15 cellular contexts compared by ENCODE assay signal in genomic region chr7:101899616-101900015, GRCh38.
DNase-seq lines count a peak whose midpoint lies in the region; ATAC-seq, FAIRE-seq and TF ChIP-seq lines count a peak whose summit lies in the region.
"Had no signal": no experiment of that assay in that cellular context is flagged by ENCODE, and none has a peak within 500 bp of the region (broad histone marks: within the 10 kb centered on the region; RNA-seq: fewer than 3 reads in every experiment).

No MANE protein-coding gene starts in this region.

- H3K4me3 ChIP-seq in heart left ventricle (peak overlapping the region in 8 of 12 donors; percentile 2 to 38 (median 30)), dorsolateral prefrontal cortex (peak overlapping the region; percentile 11 to 77 (median 55)), vagina (no peak overlapping the region), HepG2 (replicated peaks in 1 of 3; ENCODE audit: insufficient read depth in 1 of 3, low read depth in 2 of 3, low read length in 3 of 3) (no peak overlapping the region)
- H3K4me3 ChIP-seq: neural progenitor cell, PC-9 had no signal

- no peak for TF ChIP-seq RAD21 in HepG2 (CRISPR knock-in tag; IDR thresholded peaks at IDR 0.05)

- no peaks in the 10 kb centered on the region for H4K20me1 ChIP-seq in HepG2 (ENCODE audit: insufficient read depth, low read length)

- TF ChIP-seq POLR2A in heart left ventricle (IDR thresholded peaks at IDR 0.05) = no peak
- TF ChIP-seq POLR2A in vagina (IDR thresholded peaks at IDR 0.05) = no peak
- TF ChIP-seq POLR2A in HepG2 (IDR thresholded peaks at IDR 0.05; ENCODE audit: insufficient read depth in 1 of 2, low read depth in 2 of 2, low read length in 2 of 2) = no peak

- H3K4me1 ChIP-seq in heart left ventricle = peaks cover 0 to 70% (median 37%) of the 10 kb centered on the region in 12 donors
- peaks cover 40% of the 10 kb centered on the region for H3K4me1 ChIP-seq in vagina
- H3K4me1 ChIP-seq in HepG2 (ENCODE audit: insufficient read depth, low read length) = no peaks in the 10 kb centered on the region
- H3K4me1 ChIP-seq: neural progenitor cell had no signal

- no peak overlapping the region for H2AFZ ChIP-seq in HepG2 (ENCODE audit: low read length)
- H2AFZ ChIP-seq: neural progenitor cell, PC-9 had no signal

- CTCF ChIA-PET in HepG2 (lab: Yijun Ruan, JAX; ENCODE audit: low intra/inter-chr PET ratio, low total read pairs) = no interaction called here

- BruUV-seq in HepG2 (replicated peaks; lab: Mats Ljungman, UMichigan) = no TSS peak

- H3K36me3 ChIP-seq in heart left ventricle (no peaks in the 10 kb centered on the region), vagina (no peaks in the 10 kb centered on the region), HepG2 (replicated peaks in 1 of 2; ENCODE audit: control insufficient read depth in 1 of 2, insufficient read depth in 2 of 2, low read length in 2 of 2) (no peaks in the 10 kb centered on the region)
- H3K36me3 ChIP-seq: neural progenitor cell had no signal

- FAIRE-seq in HepG2 (lab: Jason Lieb, UNC) = no peak
- FAIRE-seq: A204.1, GM19239, small intestine had no signal

- TF ChIP-seq EP300 in HepG2 (IDR thresholded peaks at IDR 0.05; ENCODE audit: low read depth in 2 of 2, low read length in 2 of 2) (no peak), HepG2 (CRISPR knock-in tag; IDR thresholded peaks at IDR 0.05; ENCODE audit: borderline replicate concordance) (no peak)

- no peaks in the 10 kb centered on the region for H3K27me3 ChIP-seq in heart left ventricle
- H3K27me3 ChIP-seq in dorsolateral prefrontal cortex = no peaks in the 10 kb centered on the region
- H3K27me3 ChIP-seq in vagina = no peaks in the 10 kb centered on the region
- H3K27me3 ChIP-seq in HepG2 (ENCODE audit: control insufficient read depth in 1 of 2, insufficient read depth in 2 of 2, low read length in 2 of 2) = no peaks in the 10 kb centered on the region
- H3K27me3 ChIP-seq: neural progenitor cell had no signal

- POLR2A ChIA-PET in HepG2 (lab: Yijun Ruan, JAX) = no interaction called here

- no peak for DNase-seq in heart left ventricle
- no peak for DNase-seq in left cardiac atrium
- no peak for DNase-seq in dorsolateral prefrontal cortex
- no peak for DNase-seq in omental fat pad (ENCODE audit: low spot score)
- no peak for DNase-seq in vagina (ENCODE audit: extremely low spot score in 2 of 2)
- DNase-seq in DMS114 treated with DMSO at 0.1 percent for 48 hours (lab: John Stamatoyannopoulos, UW; ENCODE audit: unreplicated experiment) = no peak
- no peak for DNase-seq in HepG2 (ENCODE audit: low spot score)
- DNase-seq: activated effector memory CD4-positive, alpha-beta T cell treated with Interleukin-2 at 50 U/mL for 16 hours; NCI-H1930; PC-9; small intestine had no signal

- no peak overlapping the region for H3K4me2 ChIP-seq in HepG2 (ENCODE audit: low read depth, low read length)
- H3K4me2 ChIP-seq: neural progenitor cell, PC-9 had no signal

- intact Hi-C loops in heart left ventricle (cut with DNase I) = no loop called here
- intact Hi-C loops in left cardiac atrium (cut with DNase I) = no loop called here
- intact Hi-C loops in dorsolateral prefrontal cortex (cut with DNase I) = loop anchor here in 1 of 2 donors (10.0 kb wide), 1 partner anchor 85 kb away; the partner anchor contains the start of gene CUX1
- intact Hi-C loops in vagina (cut with DNase I) = no loop called here
- intact Hi-C loops in HepG2 (cut with micrococcal nuclease; ENCODE audit: unreplicated experiment) = no loop called here

- no peaks in the 10 kb centered on the region for H3K9me3 ChIP-seq in heart left ventricle
- H3K9me3 ChIP-seq in vagina = no peaks in the 10 kb centered on the region
- no peaks in the 10 kb centered on the region for H3K9me3 ChIP-seq in HepG2 (ENCODE audit: low read length)

- H3K79me2 ChIP-seq in HepG2 (ENCODE audit: insufficient read depth, low read length) = peaks cover 51% of the 10 kb centered on the region

- no peak for TF ChIP-seq CTCF in heart left ventricle (IDR thresholded peaks at IDR 0.05)
- no peak for TF ChIP-seq CTCF in dorsolateral prefrontal cortex (IDR thresholded peaks at IDR 0.05 in 54 of 56, conservative IDR thresholded peaks at IDR 0.05 in 2 of 56; ENCODE audit: low read depth in 1 of 56, partially characterized antibody in 56 of 56)
- TF ChIP-seq CTCF in omental fat pad (IDR thresholded peaks at IDR 0.05) = no peak
- no peak for TF ChIP-seq CTCF in vagina (IDR thresholded peaks at IDR 0.05)
- TF ChIP-seq CTCF in HepG2 (CRISPR knock-in tag; IDR thresholded peaks at IDR 0.05) = no peak

- H3K27ac ChIP-seq in heart left ventricle (peak overlapping the region in 9 of 12 donors; percentile 7 to 79 (median 59)), dorsolateral prefrontal cortex (peak overlapping the region in 1 of 59 donors; percentile 84), vagina (peak overlapping the region; percentile 38), HepG2 (ENCODE audit: extremely low read length, insufficient read depth, low read length) (no peak overlapping the region)
- H3K27ac ChIP-seq: neural progenitor cell, PC-9 had no signal

- 65 to 72% (median 67%) methylated on average over 7 of the region's 7 CpGs for WGBS in heart left ventricle, 4 donors
- 96% methylated on average over 7 of the region's 7 CpGs for WGBS in HepG2 (ENCODE audit: low lambda C conversion rate)

- ATAC-seq in heart left ventricle (no peak), left cardiac atrium (no peak), omental fat pad (ENCODE audit: low FRiP score) (peak; percentile 9), HepG2 (no peak), GM21576 (IDR thresholded peaks at IDR 0.05; ENCODE audit: unreplicated experiment) (no peak)

- in situ Hi-C loops in HepG2 (cut with HindIII; ENCODE audit: extremely low pct_ligation_motif_present, low pct_unique_long_range_greater_than_20kb) = no loop called here

- no peak overlapping the region for H3K9ac ChIP-seq in HepG2 (ENCODE audit: insufficient read depth, low read depth, low read length)
- H3K9ac ChIP-seq: neural progenitor cell had no signal

TF ChIP-seq in HepG2, 621 proteins besides CTCF, POLR2A, EP300 and RAD21 (continues in another document):
- TF ChIP-seq KLF12 (CRISPR knock-in tag; IDR thresholded peaks at IDR 0.05; ENCODE audit: borderline replicate concordance) = no peak
- TF ChIP-seq TIGD3 (CRISPR knock-in tag; IDR thresholded peaks at IDR 0.05; ENCODE audit: borderline replicate concordance) = no peak
- no peak for TF ChIP-seq BCL3 (CRISPR knock-in tag; IDR thresholded peaks at IDR 0.05)
- no peak for TF ChIP-seq MYPOP (CRISPR knock-in tag; IDR thresholded peaks at IDR 0.05)
- no peak for TF ChIP-seq BORCS8-MEF2B (CRISPR knock-in tag; IDR thresholded peaks at IDR 0.05)
- no peak for TF ChIP-seq IRF1 (CRISPR knock-in tag; IDR thresholded peaks at IDR 0.05; ENCODE audit: low read depth)

Comparison
In these comparisons a context has a peak if more than half of its experiments do, and no peak if none do; other contexts are left out.
1. H3K4me3 ChIP-seq: peak in heart left ventricle (8 of 12) and dorsolateral prefrontal cortex (59 of 59); none in vagina (0 of 2) and HepG2 (0 of 3).